9 cellular contexts compared by ENCODE assay signal in genomic region chr5:126837907-126838539, GRCh38.
DNase-seq lines count a peak whose midpoint lies in the region; ATAC-seq and TF ChIP-seq lines count a peak whose summit lies in the region.
"Had no signal": no experiment of that assay in that cellular context is flagged by ENCODE, and none has a peak within 500 bp of the region (broad histone marks: within the 10 kb centered on the region; RNA-seq: fewer than 3 reads in every experiment).

No MANE protein-coding gene starts in this region.

- no peaks in the 10 kb centered on the region for H3K79me2 ChIP-seq in GM23248 (ENCODE audit: insufficient read depth)

- H3K36me3 ChIP-seq in GM23248 (ENCODE audit: low read depth) (no peaks in the 10 kb centered on the region; the same call in 1 of the 2 replicates), ascending aorta (peaks cover 0 to under 1% of the 10 kb centered on the region in 2 donors), spleen (peaks cover 0 to 63% (median 12%) of the 10 kb centered on the region in 6 donors)

- no peaks in the 10 kb centered on the region for H3K9me2 ChIP-seq in GM23248 (ENCODE audit: insufficient read depth)

- H3K9me3 ChIP-seq in GM23248 (ENCODE audit: low read depth) (no peaks in the 10 kb centered on the region), ascending aorta (no peaks in the 10 kb centered on the region), spleen (no peaks in the 10 kb centered on the region)

- no peak for TF ChIP-seq POLR2A in spleen (IDR thresholded peaks at IDR 0.05)

- in situ Hi-C loops in GM23248 (cut with MboI): loop anchor here (25.0 kb wide), 1 partner anchor 449 kb away; the partner anchor contains the start of gene MEGF10

- ATAC-seq in left ventricle myocardium superior (peak; percentile 64), GM21367 (IDR thresholded peaks at IDR 0.05; ENCODE audit: unreplicated experiment) (no peak)

- H3K4me1 ChIP-seq in GM23248 (ENCODE audit: insufficient read depth): no peaks in the 10 kb centered on the region
- H3K4me1 ChIP-seq in ascending aorta: no peaks in the 10 kb centered on the region
- no peaks in the 10 kb centered on the region for H3K4me1 ChIP-seq in spleen

- peak; percentile 18 to 54 (median 28) for TF ChIP-seq CTCF in ascending aorta (IDR thresholded peaks at IDR 0.05)
- peak in 8 of 11 experiments; percentile 27 to 57 (median 40) for TF ChIP-seq CTCF in spleen (IDR thresholded peaks at IDR 0.05 in 8 of 11, conservative IDR thresholded peaks at IDR 0.05 in 3 of 11)

- H3K4me2 ChIP-seq in GM23248 (ENCODE audit: unreplicated experiment): no peak overlapping the region
- H3K4me2 ChIP-seq: KMS-11 had no signal

- intact Hi-C loops in ascending aorta (cut with DNase I) (loop anchor here (2.0 to 5.0 kb wide), 2 partner anchors 477 to 604 kb away; no protein-coding TSS in a partner anchor), left ventricle myocardium superior (cut with micrococcal nuclease) (loop anchor here (5.0 kb wide), 1 partner anchor 474 kb away; no protein-coding TSS in a partner anchor), spleen (cut with DNase I; ENCODE audit: low total_unique reads) (loop anchor here (10.0 kb wide), 1 partner anchor 477 kb away; no protein-coding TSS in a partner anchor)

- H4K20me1 ChIP-seq in GM23248 (ENCODE audit: insufficient read depth): no peaks in the 10 kb centered on the region

- H2AFZ ChIP-seq in GM23248: no peak overlapping the region

- no peak overlapping the region for H3K9ac ChIP-seq in GM23248
- H3K9ac ChIP-seq: KMS-11 had no signal

- no peaks in the 10 kb centered on the region for H3F3A ChIP-seq in GM23248 (ENCODE audit: insufficient read depth)

- peak; percentile 50 for DNase-seq in GM23248
- no peak for DNase-seq in ascending aorta (ENCODE audit: low spot score in 2 of 2)
- no peak for DNase-seq in left ventricle myocardium superior
- DNase-seq in spleen: no peak
- DNase-seq in A172 (ENCODE audit: low spot score): no peak
- no peak for DNase-seq in mucosa of gallbladder (ENCODE audit: low spot score)
- DNase-seq: NK-92 treated with Interleukin-12 subunit alpha and Interleukin-12 subunit beta, amount 100 ng/mL, for 24 hours had no signal

- H3K4me3 ChIP-seq in GM23248 (no peak overlapping the region), ascending aorta (no peak overlapping the region), spleen (no peak overlapping the region)

- WGBS in GM23248 (ENCODE audit: low coverage in 1 of 2, low lambda C conversion rate in 2 of 2, missing lambda C conversion rate in 2 of 2), 2 experiments: 86 to 89% methylated on average over 7 of the region's 7 CpGs
- WGBS in spleen, 5 donors: 75 to 88% (median 88%) methylated on average over 7 of the region's 7 CpGs

- no peak overlapping the region for H3K27ac ChIP-seq in GM23248
- H3K27ac ChIP-seq in ascending aorta: no peak overlapping the region
- H3K27ac ChIP-seq in spleen: no peak overlapping the region
- H3K27ac ChIP-seq: KMS-11 had no signal

- H3K27me3 ChIP-seq in GM23248 (replicated peaks; ENCODE audit: insufficient read depth): no peaks in the 10 kb centered on the region
- H3K27me3 ChIP-seq in ascending aorta: no peaks in the 10 kb centered on the region
- no peaks in the 10 kb centered on the region for H3K27me3 ChIP-seq in spleen (replicated peaks in 1 of 7)
